ENCODE assay signal across 26 cellular contexts in genomic region chr9:129118799-129119198, GRCh38.
"Had no signal": no experiment of that assay in that cellular context is flagged by ENCODE, and none has a peak within 500 bp of the region (broad histone marks: within the 10 kb centered on the region; RNA-seq: fewer than 3 reads in every experiment).

No MANE protein-coding gene starts in this region.

- H3K27me3 Mint-ChIP-seq: activated CD4-positive, alpha-beta T cell treated with anti-CD3 and anti-CD28 coated beads, Interleukin-2, amount 10 ng/mL, durations not matched to agents 24 days and 14 days; activated CD8-positive, alpha-beta T cell treated with anti-CD3 and anti-CD28 coated beads for 36 hours; activated naive CD4-positive, alpha-beta T cell treated with anti-CD3 and anti-CD28 coated beads, Interleukin-2, amount 10 ng/mL, durations not matched to agents 7 days and 5 days; activated naive CD8-positive, alpha-beta T cell; activated naive CD8-positive, alpha-beta T cell treated with anti-CD3 and anti-CD28 coated beads, Interleukin-2, amount 50 U/mL, for 24 hours had no signal

- H3K27ac Mint-ChIP-seq: activated CD4-positive, alpha-beta T cell treated with anti-CD3 and anti-CD28 coated beads, Interleukin-2, amount 10 ng/mL, durations not matched to agents 24 days and 14 days; activated CD8-positive, alpha-beta T cell treated with anti-CD3 and anti-CD28 coated beads for 36 hours; activated naive CD4-positive, alpha-beta T cell treated with anti-CD3 and anti-CD28 coated beads, Interleukin-2, amount 10 ng/mL, durations not matched to agents 7 days and 5 days; activated naive CD8-positive, alpha-beta T cell; activated naive CD8-positive, alpha-beta T cell treated with anti-CD3 and anti-CD28 coated beads, Interleukin-2, amount 50 U/mL, for 24 hours; activated T-helper 2 cell treated with anti-CD3 and anti-CD28 coated beads, Interferon-gamma antibody, Interleukin-2, Interleukin-4, amounts not matched to agents 10 μg/mL and 5 μg/mL and 100 μg/mL, durations not matched to agents 14 hours and 24 hours and 36 hours had no signal

- DNase-seq: activated CD4-positive, alpha-beta T cell treated with anti-CD3 and anti-CD28 coated beads, Interleukin-2, amount 10 ng/mL, durations not matched to agents 24 days and 14 days; activated CD4-positive, alpha-beta T cell treated with anti-CD3 and anti-CD28 coated beads, Interleukin-2, amount 50 U/mL, for 4 hours; activated CD4-positive, CD25-positive, alpha-beta regulatory T cell; activated CD8-positive, alpha-beta T cell treated with anti-CD3 and anti-CD28 coated beads for 36 hours; activated gamma-delta T cell; activated naive CD4-positive, alpha-beta T cell treated with anti-CD3 and anti-CD28 coated beads, Interleukin-2, amount 10 ng/mL, durations not matched to agents 7 days and 5 days; activated naive CD8-positive, alpha-beta T cell treated with anti-CD3 and anti-CD28 coated beads, Interleukin-2, amount 50 U/mL, for 24 hours; activated T-cell treated with anti-CD3 and anti-CD28 coated beads, Interleukin-2, amount 50 U/mL, for 1 hour; amniotic stem cell; aorta; MM.1S; MV-4-11; NCI-H1092; NCI-H1436 treated with DMSO at 0.1 percent for 48 hours; NCI-H1694 treated with DMSO at 0.1 percent for 48 hours; NCI-H2029; NCI-H345; NCI-H524 treated with DMSO at 0.1 percent for 48 hours; Peyer's patch; RPMI8226; SIG-M5; T1000; WERI-Rb-1 had no signal

- H3K27ac ChIP-seq: cardiac muscle cell, Peyer's patch, WERI-Rb-1 had no signal

- H3K4me3 Mint-ChIP-seq: activated CD4-positive, alpha-beta T cell treated with anti-CD3 and anti-CD28 coated beads, Interleukin-2, amount 10 ng/mL, durations not matched to agents 24 days and 14 days; activated CD8-positive, alpha-beta T cell treated with anti-CD3 and anti-CD28 coated beads for 36 hours; activated naive CD4-positive, alpha-beta T cell treated with anti-CD3 and anti-CD28 coated beads, Interleukin-2, amount 10 ng/mL, durations not matched to agents 7 days and 5 days; activated naive CD8-positive, alpha-beta T cell; activated naive CD8-positive, alpha-beta T cell treated with anti-CD3 and anti-CD28 coated beads, Interleukin-2, amount 50 U/mL, for 24 hours had no signal

- ATAC-seq: activated CD8-positive, alpha-beta T cell treated with anti-CD3 and anti-CD28 coated beads for 36 hours; activated naive CD8-positive, alpha-beta T cell treated with anti-CD3 and anti-CD28 coated beads, Interleukin-2, amount 50 U/mL, for 24 hours had no signal

- H3K9me3 Mint-ChIP-seq: activated CD4-positive, alpha-beta T cell treated with anti-CD3 and anti-CD28 coated beads, Interleukin-2, amount 10 ng/mL, durations not matched to agents 24 days and 14 days; activated CD8-positive, alpha-beta T cell treated with anti-CD3 and anti-CD28 coated beads for 36 hours; activated naive CD4-positive, alpha-beta T cell treated with anti-CD3 and anti-CD28 coated beads, Interleukin-2, amount 10 ng/mL, durations not matched to agents 7 days and 5 days; activated naive CD8-positive, alpha-beta T cell treated with anti-CD3 and anti-CD28 coated beads, Interleukin-2, amount 50 U/mL, for 24 hours; activated T-helper 2 cell treated with anti-CD3 and anti-CD28 coated beads, Interferon-gamma antibody, Interleukin-2, Interleukin-4, amounts not matched to agents 10 μg/mL and 5 μg/mL and 100 μg/mL, durations not matched to agents 14 hours and 24 hours and 36 hours had no signal

- H3K27me3 ChIP-seq: cardiac muscle cell, Peyer's patch had no signal

- H3K9me3 ChIP-seq: Peyer's patch had no signal

- H3K4me3 ChIP-seq: cardiac muscle cell, Peyer's patch had no signal
